In genomic region chr6:67812125-67812524, GRCh38 we compare ENCODE assay signal across 29 cellular contexts.
"Had no signal": no experiment of that assay in that cellular context is flagged by ENCODE, and none has a peak within 500 bp of the region (broad histone marks: within the 10 kb centered on the region; RNA-seq: fewer than 3 reads in every experiment).

No MANE protein-coding gene starts in this region.

- H3K79me2 ChIP-seq: hepatocyte had no signal

- H3K27ac Mint-ChIP-seq: dendritic cell treated with granulocyte-macrophage colony-stimulating factor and Interleukin-4, amounts not matched to agents 40 ng/mL and 50 ng/mL, for 4 days; effector memory CD8-positive, alpha-beta T cell had no signal

- H3K4me2 ChIP-seq: hepatocyte had no signal

- DNase-seq: colonic mucosa; cortex of kidney; dermis blood vessel endothelial cell; dorsolateral prefrontal cortex; effector CD4-positive, alpha-beta T cell; effector CD8-positive, alpha-beta T cell; effector memory CD4-positive, alpha-beta T cell; effector memory CD8-positive, alpha-beta T cell; erythroblast; esophagus squamous epithelium; foreskin fibroblast; foreskin melanocyte; gastrocnemius medialis; glutamatergic neuron; head of caudate nucleus; heart left ventricle; heart right ventricle had no signal

- H3K4me3 Mint-ChIP-seq: dendritic cell treated with granulocyte-macrophage colony-stimulating factor and Interleukin-4, amounts not matched to agents 40 ng/mL and 50 ng/mL, for 4 days; effector memory CD8-positive, alpha-beta T cell had no signal

- H3K4me1 ChIP-seq: colonic mucosa, esophagus muscularis mucosa, esophagus squamous epithelium, foreskin keratinocyte, gastrocnemius medialis, gastroesophageal sphincter, heart left ventricle, heart right ventricle had no signal

- H3K27ac ChIP-seq: colonic mucosa, coronary artery, dorsolateral prefrontal cortex, epithelial cell of prostate, esophagus muscularis mucosa, esophagus squamous epithelium, foreskin keratinocyte, gastrocnemius medialis, gastroesophageal sphincter, heart left ventricle, heart right ventricle, hepatocyte had no signal

- H3K27me3 Mint-ChIP-seq: dendritic cell treated with granulocyte-macrophage colony-stimulating factor and Interleukin-4, amounts not matched to agents 40 ng/mL and 50 ng/mL, for 4 days; effector memory CD8-positive, alpha-beta T cell had no signal

- FAIRE-seq: colon, endometrium, endothelial cell of umbilical vein, frontal cortex had no signal

- H3K27me3 ChIP-seq: dorsolateral prefrontal cortex, esophagus muscularis mucosa, esophagus squamous epithelium, foreskin keratinocyte, gastrocnemius medialis, gastroesophageal sphincter, heart left ventricle, heart right ventricle, hepatocyte had no signal

- H3K36me3 ChIP-seq: colonic mucosa, esophagus muscularis mucosa, esophagus squamous epithelium, gastrocnemius medialis, gastroesophageal sphincter, heart left ventricle, heart right ventricle had no signal

- H2AFZ ChIP-seq: hepatocyte had no signal

- H3K4me3 ChIP-seq: colonic mucosa, coronary artery, dorsolateral prefrontal cortex, esophagus muscularis mucosa, esophagus squamous epithelium, gastrocnemius medialis, gastroesophageal sphincter, heart left ventricle, heart right ventricle, hepatocyte had no signal

- ATAC-seq: effector memory CD8-positive, alpha-beta T cell; esophagus mucosa; foreskin keratinocyte; gastrocnemius medialis; gastroesophageal sphincter; heart left ventricle; heart right ventricle had no signal
